In genomic region chr12:107503129-107503850, GRCh38 we compare ENCODE assay signal across 1 cellular context.
TF ChIP-seq lines count a peak whose summit lies in the region.

No MANE protein-coding gene starts in this region.

TF ChIP-seq in HepG2, 621 proteins besides CTCF, POLR2A, EP300 and RAD21 (continued from another document):
- TF ChIP-seq NR2F2 (IDR thresholded peaks at IDR 0.05; ENCODE audit: borderline replicate concordance, low read depth) (peak; percentile 84), GATAD2A (CRISPR knock-in tag; IDR thresholded peaks at IDR 0.05) (peak; percentile 72), MIXL1 (CRISPR knock-in tag; IDR thresholded peaks at IDR 0.05) (no peak), FOXP1 (IDR thresholded peaks at IDR 0.05) (peak; percentile 44; the same call in 1 of the 2 replicates), FOXP1 (CRISPR knock-in tag; IDR thresholded peaks at IDR 0.05) (peak; percentile 95), FOXA3 (CRISPR knock-in tag; IDR thresholded peaks at IDR 0.05) (peak; percentile 77), SAFB2 (CRISPR knock-in tag; IDR thresholded peaks at IDR 0.05; ENCODE audit: borderline replicate concordance, low read depth) (no peak), CEBPB (IDR thresholded peaks at IDR 0.05; ENCODE audit: borderline replicate concordance, low read depth, low read length) (peak; percentile 5; the same call in 1 of the 2 replicates), ZKSCAN8 (CRISPR knock-in tag; IDR thresholded peaks at IDR 0.05; ENCODE audit: borderline replicate concordance) (no peak), BHLHE40 (IDR thresholded peaks at IDR 0.05; ENCODE audit: low read length) (peak; percentile 20; the same call in 1 of the 2 replicates), NR2F1 (CRISPR knock-in tag; IDR thresholded peaks at IDR 0.05) (peak; percentile 77 to 89; a peak in 3 of 4 replicates), HOXA3 (CRISPR knock-in tag; IDR thresholded peaks at IDR 0.05) (0 out of 2 replicates have a peak, but pooled peaks have one; percentile 34), ZNF609 (CRISPR knock-in tag; IDR thresholded peaks at IDR 0.05; ENCODE audit: borderline replicate concordance) (peak; percentile 34; the same call in 1 of the 2 replicates), SALL1 (CRISPR knock-in tag; IDR thresholded peaks at IDR 0.05) (peak; percentile 79), MEIS2 (CRISPR knock-in tag; IDR thresholded peaks at IDR 0.05) (0 out of 2 replicates have a peak, but pooled peaks have one; percentile 42), SPEN (CRISPR knock-in tag; IDR thresholded peaks at IDR 0.05; ENCODE audit: low read depth) (0 out of 2 replicates have a peak, but pooled peaks have one; percentile 30), RXRB (CRISPR knock-in tag; IDR thresholded peaks at IDR 0.05; ENCODE audit: borderline replicate concordance) (peak; percentile 63), KDM2A (CRISPR knock-in tag; IDR thresholded peaks at IDR 0.05; ENCODE audit: borderline replicate concordance, low read depth) (no peak), FOXO1 (CRISPR knock-in tag; IDR thresholded peaks at IDR 0.05) (peak; percentile 80; the same call in 1 of the 2 replicates), SOX6 (IDR thresholded peaks at IDR 0.05) (no peak), SOX6 (CRISPR knock-in tag; IDR thresholded peaks at IDR 0.05) (peak; percentile 78), MED1 (CRISPR knock-in tag; IDR thresholded peaks at IDR 0.05) (peak; percentile 53; the same call in 1 of the 2 replicates), NR2F6 (IDR thresholded peaks at IDR 0.05) (peak; percentile 75), NR2F6 (CRISPR knock-in tag; IDR thresholded peaks at IDR 0.05) (peak; percentile 87), HOXA5 (CRISPR knock-in tag; IDR thresholded peaks at IDR 0.05) (peak; percentile 32; the same call in 1 of the 2 replicates), SOX13 (IDR thresholded peaks at IDR 0.05) (no peak), SOX13 (CRISPR knock-in tag; conservative IDR thresholded peaks at IDR 0.05 in 1 of 2, IDR thresholded peaks at IDR 0.05 in 1 of 2) (peak in 1 of 2 experiments; percentile 77; a peak in 2 of 4 replicates), SAP130 (CRISPR knock-in tag; IDR thresholded peaks at IDR 0.05; ENCODE audit: low read depth) (peak; percentile 42), PITX1 (CRISPR knock-in tag; IDR thresholded peaks at IDR 0.05) (peak; percentile 38; the same call in 1 of the 2 replicates), THRA (CRISPR knock-in tag; IDR thresholded peaks at IDR 0.05; ENCODE audit: borderline replicate concordance) (peak; percentile 58; the same call in 1 of the 2 replicates), HDAC2 (CRISPR knock-in tag; IDR thresholded peaks at IDR 0.05) (peak; percentile 25; the same call in 1 of the 2 replicates), ZNF160 (CRISPR knock-in tag; IDR thresholded peaks at IDR 0.05) (no peak), ZNF800 (CRISPR knock-in tag; IDR thresholded peaks at IDR 0.05) (no peak), ZNF230 (CRISPR knock-in tag; IDR thresholded peaks at IDR 0.05) (no peak), KDM6A (CRISPR knock-in tag; IDR thresholded peaks at IDR 0.05; ENCODE audit: low read depth) (0 out of 2 replicates have a peak, but pooled peaks have one; percentile 18), HDAC1 (CRISPR knock-in tag; IDR thresholded peaks at IDR 0.05) (peak; percentile 48; the same call in 1 of the 2 replicates), FOXA1 (IDR thresholded peaks at IDR 0.05) (no peak), FOXA1 (CRISPR knock-in tag; IDR thresholded peaks at IDR 0.05) (peak; percentile 43), BCL6 (CRISPR knock-in tag; IDR thresholded peaks at IDR 0.05) (peak; percentile 84), ZBTB46 (CRISPR knock-in tag; IDR thresholded peaks at IDR 0.05; ENCODE audit: borderline replicate concordance) (no peak), NCOA2 (CRISPR knock-in tag; IDR thresholded peaks at IDR 0.05) (peak; percentile 46; the same call in 1 of the 2 replicates), HOMEZ (CRISPR knock-in tag; IDR thresholded peaks at IDR 0.05; ENCODE audit: low read depth) (0 out of 2 replicates have a peak, but pooled peaks have one; percentile 37), MTA1 (CRISPR knock-in tag; IDR thresholded peaks at IDR 0.05; ENCODE audit: borderline replicate concordance) (no peak), CEBPG (CRISPR knock-in tag; IDR thresholded peaks at IDR 0.05) (peak; percentile 34; the same call in 1 of the 2 replicates), SOX5 (CRISPR knock-in tag; IDR thresholded peaks at IDR 0.05; ENCODE audit: borderline replicate concordance) (peak; percentile 81; the same call in 1 of the 2 replicates), ARID4A (CRISPR knock-in tag; IDR thresholded peaks at IDR 0.05; ENCODE audit: borderline replicate concordance) (peak; percentile 27; the same call in 1 of the 2 replicates)
